18 cellular contexts compared by ENCODE assay signal in genomic region chr7:35700327-35700726, GRCh38.
"Had no signal": no experiment of that assay in that cellular context is flagged by ENCODE, and none has a peak within 500 bp of the region (broad histone marks: within the 10 kb centered on the region; RNA-seq: fewer than 3 reads in every experiment).

No MANE protein-coding gene starts in this region.

- DNase-seq: activated CD4-positive, alpha-beta T cell treated with anti-CD3 and anti-CD28 coated beads, Interleukin-2, amount 50 U/mL, for 1 hour; activated gamma-delta T cell treated with Interleukin-2 at 50 U/mL for 16 hours; aorta; cortex of kidney; heart right ventricle; left ventricle myocardium inferior; mammary epithelial cell; nephron progenitor cell; nucleus accumbens; posterior cingulate gyrus; spleen; stimulated activated CD4-positive, alpha-beta T cell treated with anti-CD3 and anti-CD28 coated beads, Interleukin-4, amount 100 ng/mL, for 4 hours; stimulated activated naive B cell treated with anti-CD40 and anti-IgM and Interleukin-4, amounts not matched to agents 10 μg/mL and 1 μg/mL and 100 μg/mL, for 72 hours; substantia nigra had no signal

- H3K27ac Mint-ChIP-seq: nephron progenitor cell; stimulated activated naive B cell treated with anti-CD40 and anti-IgM and Interleukin-4, amounts not matched to agents 10 μg/mL and 1 μg/mL and 100 μg/mL, for 72 hours had no signal

- H3K27ac ChIP-seq: esophagus muscularis mucosa, heart right ventricle, left ventricle myocardium inferior, SK-N-MC, spleen, tibial nerve had no signal

- H3K27me3 Mint-ChIP-seq: stimulated activated naive B cell treated with anti-CD40 and anti-IgM and Interleukin-4, amounts not matched to agents 10 μg/mL and 1 μg/mL and 100 μg/mL, for 72 hours had no signal

- H3K27me3 ChIP-seq: esophagus muscularis mucosa, heart right ventricle, spleen, tibial nerve had no signal

- H3K9me3 Mint-ChIP-seq: stimulated activated naive B cell treated with anti-CD40 and anti-IgM and Interleukin-4, amounts not matched to agents 10 μg/mL and 1 μg/mL and 100 μg/mL, for 72 hours; T-helper 2 cell treated with Interferon-gamma antibody and Interleukin-4, amounts not matched to agents 5 μg/mL and 100 μg/mL, for 36 hours had no signal

- H3K9me3 ChIP-seq: esophagus muscularis mucosa, heart right ventricle, left ventricle myocardium inferior, spleen, tibial nerve had no signal

- H3K36me3 ChIP-seq: esophagus muscularis mucosa, left ventricle myocardium inferior had no signal

- H3K4me3 Mint-ChIP-seq: nephron progenitor cell; stimulated activated naive B cell treated with anti-CD40 and anti-IgM and Interleukin-4, amounts not matched to agents 10 μg/mL and 1 μg/mL and 100 μg/mL, for 72 hours; T-helper 2 cell treated with Interferon-gamma antibody and Interleukin-4, amounts not matched to agents 5 μg/mL and 100 μg/mL, for 36 hours had no signal

- H3K4me3 ChIP-seq: esophagus muscularis mucosa, heart right ventricle, left ventricle myocardium inferior, SK-N-MC, spleen, tibial nerve had no signal

- ATAC-seq: heart right ventricle had no signal
